1 cellular context compared by ENCODE assay signal in the genomic region with DNA sequence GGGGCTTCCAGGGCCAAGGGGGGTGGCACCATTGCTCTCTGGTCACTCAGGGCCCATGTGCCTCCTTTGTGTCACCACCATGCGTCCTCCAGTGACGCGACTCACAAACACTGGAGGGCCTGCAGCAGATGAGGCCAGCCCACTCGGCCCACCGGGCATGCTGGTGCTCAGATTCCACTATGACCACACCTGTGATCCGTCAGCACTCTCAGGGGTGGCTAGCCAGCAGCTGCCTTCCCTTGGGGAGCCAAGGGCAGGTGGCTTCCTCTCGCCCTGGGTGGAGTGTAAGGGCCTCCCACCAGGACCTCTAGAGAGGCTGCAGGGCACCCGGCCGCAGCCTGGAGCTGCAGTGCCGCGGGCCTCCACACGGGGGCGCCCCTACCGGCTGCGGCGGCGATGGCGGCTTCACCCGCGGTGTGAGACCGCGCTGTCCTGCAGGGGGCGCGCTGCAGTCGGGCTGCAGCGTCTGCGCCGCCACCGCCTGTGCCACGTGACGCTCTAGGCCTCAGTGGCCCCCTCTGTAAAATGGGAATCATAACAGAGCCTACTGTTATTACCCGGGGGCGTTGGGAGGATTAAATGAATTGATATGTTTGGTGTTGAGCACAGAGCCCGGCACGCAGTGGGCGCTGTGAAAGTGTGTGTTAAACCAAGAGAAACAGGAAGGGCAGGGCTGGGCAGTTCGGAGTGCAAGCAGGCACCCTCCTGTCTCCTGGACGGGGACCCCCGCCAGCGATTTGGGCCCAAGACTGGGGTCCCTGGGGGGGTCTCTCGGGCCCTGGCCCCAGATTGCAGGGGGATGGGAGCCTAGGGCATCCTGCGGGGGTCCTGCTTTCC.
TF ChIP-seq lines count a peak whose summit lies in the region.

No MANE protein-coding gene starts in this region.

TF ChIP-seq in K562, 482 proteins besides CTCF, POLR2A, EP300 and RAD21 (continued from another document and continues in another):
- TF ChIP-seq, protein P1, sequence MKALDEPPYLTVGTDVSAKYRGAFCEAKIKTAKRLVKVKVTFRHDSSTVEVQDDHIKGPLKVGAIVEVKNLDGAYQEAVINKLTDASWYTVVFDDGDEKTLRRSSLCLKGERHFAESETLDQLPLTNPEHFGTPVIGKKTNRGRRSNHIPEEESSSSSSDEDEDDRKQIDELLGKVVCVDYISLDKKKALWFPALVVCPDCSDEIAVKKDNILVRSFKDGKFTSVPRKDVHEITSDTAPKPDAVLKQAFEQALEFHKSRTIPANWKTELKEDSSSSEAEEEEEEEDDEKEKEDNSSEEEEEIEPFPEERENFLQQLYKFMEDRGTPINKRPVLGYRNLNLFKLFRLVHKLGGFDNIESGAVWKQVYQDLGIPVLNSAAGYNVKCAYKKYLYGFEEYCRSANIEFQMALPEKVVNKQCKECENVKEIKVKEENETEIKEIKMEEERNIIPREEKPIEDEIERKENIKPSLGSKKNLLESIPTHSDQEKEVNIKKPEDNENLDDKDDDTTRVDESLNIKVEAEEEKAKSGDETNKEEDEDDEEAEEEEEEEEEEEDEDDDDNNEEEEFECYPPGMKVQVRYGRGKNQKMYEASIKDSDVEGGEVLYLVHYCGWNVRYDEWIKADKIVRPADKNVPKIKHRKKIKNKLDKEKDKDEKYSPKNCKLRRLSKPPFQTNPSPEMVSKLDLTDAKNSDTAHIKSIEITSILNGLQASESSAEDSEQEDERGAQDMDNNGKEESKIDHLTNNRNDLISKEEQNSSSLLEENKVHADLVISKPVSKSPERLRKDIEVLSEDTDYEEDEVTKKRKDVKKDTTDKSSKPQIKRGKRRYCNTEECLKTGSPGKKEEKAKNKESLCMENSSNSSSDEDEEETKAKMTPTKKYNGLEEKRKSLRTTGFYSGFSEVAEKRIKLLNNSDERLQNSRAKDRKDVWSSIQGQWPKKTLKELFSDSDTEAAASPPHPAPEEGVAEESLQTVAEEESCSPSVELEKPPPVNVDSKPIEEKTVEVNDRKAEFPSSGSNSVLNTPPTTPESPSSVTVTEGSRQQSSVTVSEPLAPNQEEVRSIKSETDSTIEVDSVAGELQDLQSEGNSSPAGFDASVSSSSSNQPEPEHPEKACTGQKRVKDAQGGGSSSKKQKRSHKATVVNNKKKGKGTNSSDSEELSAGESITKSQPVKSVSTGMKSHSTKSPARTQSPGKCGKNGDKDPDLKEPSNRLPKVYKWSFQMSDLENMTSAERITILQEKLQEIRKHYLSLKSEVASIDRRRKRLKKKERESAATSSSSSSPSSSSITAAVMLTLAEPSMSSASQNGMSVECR (CRISPR knock-in tag; IDR thresholded peaks at IDR 0.05): peak; percentile 88
- TF ChIP-seq, protein P2, sequence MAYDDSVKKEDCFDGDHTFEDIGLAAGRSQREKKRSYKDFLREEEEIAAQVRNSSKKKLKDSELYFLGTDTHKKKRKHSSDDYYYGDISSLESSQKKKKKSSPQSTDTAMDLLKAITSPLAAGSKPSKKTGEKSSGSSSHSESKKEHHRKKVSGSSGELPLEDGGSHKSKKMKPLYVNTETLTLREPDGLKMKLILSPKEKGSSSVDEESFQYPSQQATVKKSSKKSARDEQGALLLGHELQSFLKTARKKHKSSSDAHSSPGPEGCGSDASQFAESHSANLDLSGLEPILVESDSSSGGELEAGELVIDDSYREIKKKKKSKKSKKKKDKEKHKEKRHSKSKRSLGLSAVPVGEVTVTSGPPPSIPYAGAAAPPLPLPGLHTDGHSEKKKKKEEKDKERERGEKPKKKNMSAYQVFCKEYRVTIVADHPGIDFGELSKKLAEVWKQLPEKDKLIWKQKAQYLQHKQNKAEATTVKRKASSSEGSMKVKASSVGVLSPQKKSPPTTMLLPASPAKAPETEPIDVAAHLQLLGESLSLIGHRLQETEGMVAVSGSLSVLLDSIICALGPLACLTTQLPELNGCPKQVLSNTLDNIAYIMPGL (CRISPR knock-in tag; IDR thresholded peaks at IDR 0.05): peak; percentile 95
- 0 out of 2 replicates have a peak, but pooled peaks have one; percentile 50 for TF ChIP-seq BRD4 (IDR thresholded peaks at IDR 0.05)
- TF ChIP-seq, protein P3, sequence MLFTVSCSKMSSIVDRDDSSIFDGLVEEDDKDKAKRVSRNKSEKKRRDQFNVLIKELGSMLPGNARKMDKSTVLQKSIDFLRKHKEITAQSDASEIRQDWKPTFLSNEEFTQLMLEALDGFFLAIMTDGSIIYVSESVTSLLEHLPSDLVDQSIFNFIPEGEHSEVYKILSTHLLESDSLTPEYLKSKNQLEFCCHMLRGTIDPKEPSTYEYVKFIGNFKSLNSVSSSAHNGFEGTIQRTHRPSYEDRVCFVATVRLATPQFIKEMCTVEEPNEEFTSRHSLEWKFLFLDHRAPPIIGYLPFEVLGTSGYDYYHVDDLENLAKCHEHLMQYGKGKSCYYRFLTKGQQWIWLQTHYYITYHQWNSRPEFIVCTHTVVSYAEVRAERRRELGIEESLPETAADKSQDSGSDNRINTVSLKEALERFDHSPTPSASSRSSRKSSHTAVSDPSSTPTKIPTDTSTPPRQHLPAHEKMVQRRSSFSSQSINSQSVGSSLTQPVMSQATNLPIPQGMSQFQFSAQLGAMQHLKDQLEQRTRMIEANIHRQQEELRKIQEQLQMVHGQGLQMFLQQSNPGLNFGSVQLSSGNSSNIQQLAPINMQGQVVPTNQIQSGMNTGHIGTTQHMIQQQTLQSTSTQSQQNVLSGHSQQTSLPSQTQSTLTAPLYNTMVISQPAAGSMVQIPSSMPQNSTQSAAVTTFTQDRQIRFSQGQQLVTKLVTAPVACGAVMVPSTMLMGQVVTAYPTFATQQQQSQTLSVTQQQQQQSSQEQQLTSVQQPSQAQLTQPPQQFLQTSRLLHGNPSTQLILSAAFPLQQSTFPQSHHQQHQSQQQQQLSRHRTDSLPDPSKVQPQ (CRISPR knock-in tag; IDR thresholded peaks at IDR 0.05; ENCODE audit: borderline replicate concordance): peak; percentile 91; the same call in 1 of the 2 replicates
- TF ChIP-seq SMAD4 (CRISPR knock-in tag; conservative IDR thresholded peaks at IDR 0.05): peak; percentile 96
- TF ChIP-seq MTA2 (IDR thresholded peaks at IDR 0.05; ENCODE audit: low read depth): no peak
- TF ChIP-seq DMBX1 (CRISPR knock-in tag; IDR thresholded peaks at IDR 0.05; ENCODE audit: borderline replicate concordance): peak; percentile 76
- TF ChIP-seq CBFA2T2 (conservative IDR thresholded peaks at IDR 0.05): peak; percentile 76
- TF ChIP-seq MECOM (CRISPR knock-in tag; IDR thresholded peaks at IDR 0.05): peak; percentile 8; the same call in 1 of the 2 replicates
- TF ChIP-seq, protein P4, sequence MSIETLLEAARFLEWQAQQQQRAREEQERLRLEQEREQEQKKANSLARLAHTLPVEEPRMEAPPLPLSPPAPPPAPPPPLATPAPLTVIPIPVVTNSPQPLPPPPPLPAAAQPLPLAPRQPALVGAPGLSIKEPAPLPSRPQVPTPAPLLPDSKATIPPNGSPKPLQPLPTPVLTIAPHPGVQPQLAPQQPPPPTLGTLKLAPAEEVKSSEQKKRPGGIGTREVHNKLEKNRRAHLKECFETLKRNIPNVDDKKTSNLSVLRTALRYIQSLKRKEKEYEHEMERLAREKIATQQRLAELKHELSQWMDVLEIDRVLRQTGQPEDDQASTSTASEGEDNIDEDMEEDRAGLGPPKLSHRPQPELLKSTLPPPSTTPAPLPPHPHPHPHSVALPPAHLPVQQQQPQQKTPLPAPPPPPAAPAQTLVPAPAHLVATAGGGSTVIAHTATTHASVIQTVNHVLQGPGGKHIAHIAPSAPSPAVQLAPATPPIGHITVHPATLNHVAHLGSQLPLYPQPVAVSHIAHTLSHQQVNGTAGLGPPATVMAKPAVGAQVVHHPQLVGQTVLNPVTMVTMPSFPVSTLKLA (conservative IDR thresholded peaks at IDR 0.05): peak; percentile 78 to 87
- TF ChIP-seq, protein P5, sequence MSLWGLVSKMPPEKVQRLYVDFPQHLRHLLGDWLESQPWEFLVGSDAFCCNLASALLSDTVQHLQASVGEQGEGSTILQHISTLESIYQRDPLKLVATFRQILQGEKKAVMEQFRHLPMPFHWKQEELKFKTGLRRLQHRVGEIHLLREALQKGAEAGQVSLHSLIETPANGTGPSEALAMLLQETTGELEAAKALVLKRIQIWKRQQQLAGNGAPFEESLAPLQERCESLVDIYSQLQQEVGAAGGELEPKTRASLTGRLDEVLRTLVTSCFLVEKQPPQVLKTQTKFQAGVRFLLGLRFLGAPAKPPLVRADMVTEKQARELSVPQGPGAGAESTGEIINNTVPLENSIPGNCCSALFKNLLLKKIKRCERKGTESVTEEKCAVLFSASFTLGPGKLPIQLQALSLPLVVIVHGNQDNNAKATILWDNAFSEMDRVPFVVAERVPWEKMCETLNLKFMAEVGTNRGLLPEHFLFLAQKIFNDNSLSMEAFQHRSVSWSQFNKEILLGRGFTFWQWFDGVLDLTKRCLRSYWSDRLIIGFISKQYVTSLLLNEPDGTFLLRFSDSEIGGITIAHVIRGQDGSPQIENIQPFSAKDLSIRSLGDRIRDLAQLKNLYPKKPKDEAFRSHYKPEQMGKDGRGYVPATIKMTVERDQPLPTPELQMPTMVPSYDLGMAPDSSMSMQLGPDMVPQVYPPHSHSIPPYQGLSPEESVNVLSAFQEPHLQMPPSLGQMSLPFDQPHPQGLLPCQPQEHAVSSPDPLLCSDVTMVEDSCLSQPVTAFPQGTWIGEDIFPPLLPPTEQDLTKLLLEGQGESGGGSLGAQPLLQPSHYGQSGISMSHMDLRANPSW (CRISPR knock-in tag; IDR thresholded peaks at IDR 0.05): peak; percentile 81; the same call in 1 of the 2 replicates
- no peak for TF ChIP-seq ZNF354B (CRISPR knock-in tag; IDR thresholded peaks at IDR 0.05)
- TF ChIP-seq MCM2 (IDR thresholded peaks at IDR 0.05; ENCODE audit: low read depth): no peak
- peak; percentile 98 for TF ChIP-seq KAT7 (CRISPR knock-in tag; IDR thresholded peaks at IDR 0.05; ENCODE audit: borderline replicate concordance)
- TF ChIP-seq MYC (IDR thresholded peaks at IDR 0.05; ENCODE audit: low read depth, low read length): peak; percentile 85
- TF ChIP-seq MYC (CRISPR knock-in tag; IDR thresholded peaks at IDR 0.05; ENCODE audit: borderline replicate concordance, low read depth): peak; percentile 72; the same call in 1 of the 2 replicates
- TF ChIP-seq ZNF830 (CRISPR knock-in tag; IDR thresholded peaks at IDR 0.05): peak; percentile 92; the same call in 1 of the 2 replicates
- TF ChIP-seq, protein P6, sequence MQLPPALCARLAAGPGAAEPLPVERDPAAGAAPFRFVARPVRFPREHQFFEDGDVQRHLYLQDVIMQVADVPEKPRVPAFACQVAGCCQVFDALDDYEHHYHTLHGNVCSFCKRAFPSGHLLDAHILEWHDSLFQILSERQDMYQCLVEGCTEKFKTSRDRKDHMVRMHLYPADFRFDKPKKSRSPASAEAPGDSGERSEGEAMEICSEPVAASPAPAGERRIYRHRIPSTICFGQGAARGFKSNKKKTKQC (CRISPR knock-in tag; IDR thresholded peaks at IDR 0.05): no peak; the same call in 1 of the 2 replicates
- TF ChIP-seq, protein P7, sequence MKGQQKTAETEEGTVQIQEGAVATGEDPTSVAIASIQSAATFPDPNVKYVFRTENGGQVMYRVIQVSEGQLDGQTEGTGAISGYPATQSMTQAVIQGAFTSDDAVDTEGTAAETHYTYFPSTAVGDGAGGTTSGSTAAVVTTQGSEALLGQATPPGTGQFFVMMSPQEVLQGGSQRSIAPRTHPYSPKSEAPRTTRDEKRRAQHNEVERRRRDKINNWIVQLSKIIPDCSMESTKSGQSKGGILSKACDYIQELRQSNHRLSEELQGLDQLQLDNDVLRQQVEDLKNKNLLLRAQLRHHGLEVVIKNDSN (CRISPR knock-in tag; IDR thresholded peaks at IDR 0.05): peak; percentile 98
- TF ChIP-seq, protein P8, sequence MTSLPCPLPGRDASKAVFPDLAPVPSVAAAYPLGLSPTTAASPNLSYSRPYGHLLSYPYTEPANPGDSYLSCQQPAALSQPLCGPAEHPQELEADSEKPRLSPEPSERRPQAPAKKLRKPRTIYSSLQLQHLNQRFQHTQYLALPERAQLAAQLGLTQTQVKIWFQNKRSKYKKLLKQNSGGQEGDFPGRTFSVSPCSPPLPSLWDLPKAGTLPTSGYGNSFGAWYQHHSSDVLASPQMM (CRISPR knock-in tag; IDR thresholded peaks at IDR 0.05): no peak
- TF ChIP-seq PHF21A (IDR thresholded peaks at IDR 0.05; ENCODE audit: borderline replicate concordance, low read depth): 0 out of 2 replicates have a peak, but pooled peaks have one; percentile 38
- no peak for TF ChIP-seq ETS2 (tag; IDR thresholded peaks at IDR 0.05; ENCODE audit: borderline replicate concordance, poor library complexity, severe bottlenecking)
- peak; percentile 85 for TF ChIP-seq ATF7 (IDR thresholded peaks at IDR 0.05)
- TF ChIP-seq, protein P9, sequence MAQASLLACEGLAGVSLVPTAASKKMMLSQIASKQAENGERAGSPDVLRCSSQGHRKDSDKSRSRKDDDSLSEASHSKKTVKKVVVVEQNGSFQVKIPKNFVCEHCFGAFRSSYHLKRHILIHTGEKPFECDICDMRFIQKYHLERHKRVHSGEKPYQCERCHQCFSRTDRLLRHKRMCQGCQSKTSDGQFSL (CRISPR knock-in tag; IDR thresholded peaks at IDR 0.05): peak; percentile 69; the same call in 1 of the 2 replicates
- TF ChIP-seq, protein P9 (tag; IDR thresholded peaks at IDR 0.05): no peak; a peak in 1 of 4 replicates
- no peak for TF ChIP-seq SAP30 (IDR thresholded peaks at IDR 0.05; ENCODE audit: borderline replicate concordance, insufficient read depth, low read depth, low read length, poor library complexity, severe bottlenecking)
- no peak for TF ChIP-seq ZNF12 (CRISPR knock-in tag; IDR thresholded peaks at IDR 0.05)
- TF ChIP-seq TBL1XR1 (IDR thresholded peaks at IDR 0.05; ENCODE audit: low read length in 2 of 2): no peak; a peak in 1 of 4 replicates
- peak; percentile 93 for TF ChIP-seq CTBP1 (IDR thresholded peaks at IDR 0.05; ENCODE audit: borderline replicate concordance)
- no peak for TF ChIP-seq RFX1 (IDR thresholded peaks at IDR 0.05)
- peak; percentile 74 to 77 for TF ChIP-seq TEAD1 (CRISPR knock-in tag; IDR thresholded peaks at IDR 0.05)
- peak; percentile 38 for TF ChIP-seq ARID1B (IDR thresholded peaks at IDR 0.05)
- TF ChIP-seq TARDBP (IDR thresholded peaks at IDR 0.05): peak; percentile 88
- TF ChIP-seq MYNN (IDR thresholded peaks at IDR 0.05): peak; percentile 73; the same call in 1 of the 2 replicates
- no peak for TF ChIP-seq MYNN (CRISPR knock-in tag; IDR thresholded peaks at IDR 0.05)
- no peak for TF ChIP-seq DNMT1 (IDR thresholded peaks at IDR 0.05)
- TF ChIP-seq HNRNPK (IDR thresholded peaks at IDR 0.05; ENCODE audit: low read depth, low read length, poor library complexity, severe bottlenecking): no peak
- TF ChIP-seq, protein P10, sequence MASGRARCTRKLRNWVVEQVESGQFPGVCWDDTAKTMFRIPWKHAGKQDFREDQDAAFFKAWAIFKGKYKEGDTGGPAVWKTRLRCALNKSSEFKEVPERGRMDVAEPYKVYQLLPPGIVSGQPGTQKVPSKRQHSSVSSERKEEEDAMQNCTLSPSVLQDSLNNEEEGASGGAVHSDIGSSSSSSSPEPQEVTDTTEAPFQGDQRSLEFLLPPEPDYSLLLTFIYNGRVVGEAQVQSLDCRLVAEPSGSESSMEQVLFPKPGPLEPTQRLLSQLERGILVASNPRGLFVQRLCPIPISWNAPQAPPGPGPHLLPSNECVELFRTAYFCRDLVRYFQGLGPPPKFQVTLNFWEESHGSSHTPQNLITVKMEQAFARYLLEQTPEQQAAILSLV (tag; IDR thresholded peaks at IDR 0.05): no peak
- peak; percentile 83 for TF ChIP-seq MTA3 (IDR thresholded peaks at IDR 0.05; ENCODE audit: borderline replicate concordance)
- TF ChIP-seq FOXM1 (IDR thresholded peaks at IDR 0.05; ENCODE audit: low read depth): peak; percentile 80
- TF ChIP-seq FOXM1 (CRISPR knock-in tag; IDR thresholded peaks at IDR 0.05; ENCODE audit: low read depth): peak; percentile 89; the same call in 1 of the 2 replicates
- TF ChIP-seq ZNF212 (CRISPR knock-in tag; IDR thresholded peaks at IDR 0.05): 0 out of 2 replicates have a peak, but pooled peaks have one; percentile 27
- TF ChIP-seq CBX3 (IDR thresholded peaks at IDR 0.05; ENCODE audit: borderline replicate concordance in 1 of 2, low read length in 2 of 2): peak in 1 of 2 experiments; percentile 97; a peak in 2 of 3 replicates
